In the genomic region with DNA sequence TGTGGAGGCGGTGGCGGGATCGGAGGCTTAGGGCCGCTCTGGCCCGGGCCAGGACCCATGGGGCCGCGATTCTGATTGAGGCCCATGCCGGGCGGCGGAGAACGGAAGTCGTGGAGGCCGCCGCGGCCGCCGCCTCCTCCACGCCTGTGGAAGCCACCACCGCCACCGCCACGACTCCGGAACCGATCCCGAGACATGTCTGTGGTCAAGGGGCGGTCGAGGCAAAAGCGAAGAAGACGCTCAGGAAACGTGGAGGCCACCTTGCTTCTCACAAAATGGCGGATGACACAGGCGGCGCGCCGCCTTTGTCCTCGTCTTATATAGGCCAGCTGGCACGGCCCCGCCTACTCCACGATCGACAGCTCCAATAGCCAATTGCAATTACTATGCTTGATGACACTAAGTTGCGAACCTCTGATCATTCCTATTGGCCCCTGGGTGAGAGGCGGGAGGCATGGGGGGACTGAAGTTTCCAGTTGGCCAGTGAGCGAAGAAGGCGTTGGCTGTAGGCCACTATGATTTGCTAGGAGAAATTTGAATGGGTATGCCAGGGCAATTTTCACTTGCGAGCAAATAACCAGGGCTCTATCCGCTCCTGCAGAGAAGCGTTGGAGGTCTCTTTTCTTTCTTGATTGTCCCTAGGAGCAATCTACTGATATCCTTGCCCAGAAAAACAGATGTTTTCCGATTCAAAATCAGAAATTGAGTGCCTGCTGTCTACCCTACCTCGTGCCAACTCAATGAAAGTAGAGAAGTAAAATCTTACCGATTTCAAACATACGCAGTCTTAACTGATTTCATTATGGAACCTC, we compare ENCODE assay signal across 1 cellular context.
TF ChIP-seq lines count a peak whose summit lies in the region.

A gene with protein sequence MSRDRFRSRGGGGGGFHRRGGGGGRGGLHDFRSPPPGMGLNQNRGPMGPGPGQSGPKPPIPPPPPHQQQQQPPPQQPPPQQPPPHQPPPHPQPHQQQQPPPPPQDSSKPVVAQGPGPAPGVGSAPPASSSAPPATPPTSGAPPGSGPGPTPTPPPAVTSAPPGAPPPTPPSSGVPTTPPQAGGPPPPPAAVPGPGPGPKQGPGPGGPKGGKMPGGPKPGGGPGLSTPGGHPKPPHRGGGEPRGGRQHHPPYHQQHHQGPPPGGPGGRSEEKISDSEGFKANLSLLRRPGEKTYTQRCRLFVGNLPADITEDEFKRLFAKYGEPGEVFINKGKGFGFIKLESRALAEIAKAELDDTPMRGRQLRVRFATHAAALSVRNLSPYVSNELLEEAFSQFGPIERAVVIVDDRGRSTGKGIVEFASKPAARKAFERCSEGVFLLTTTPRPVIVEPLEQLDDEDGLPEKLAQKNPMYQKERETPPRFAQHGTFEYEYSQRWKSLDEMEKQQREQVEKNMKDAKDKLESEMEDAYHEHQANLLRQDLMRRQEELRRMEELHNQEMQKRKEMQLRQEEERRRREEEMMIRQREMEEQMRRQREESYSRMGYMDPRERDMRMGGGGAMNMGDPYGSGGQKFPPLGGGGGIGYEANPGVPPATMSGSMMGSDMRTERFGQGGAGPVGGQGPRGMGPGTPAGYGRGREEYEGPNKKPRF (minus strand): TSS at position 293 of the 812 bp plus-strand sequence. CDS start 96 bp downstream, at position 197.

TF ChIP-seq in K562, 482 proteins besides CTCF, POLR2A, EP300 and RAD21 (continued from another document):
- TF ChIP-seq, protein P1, sequence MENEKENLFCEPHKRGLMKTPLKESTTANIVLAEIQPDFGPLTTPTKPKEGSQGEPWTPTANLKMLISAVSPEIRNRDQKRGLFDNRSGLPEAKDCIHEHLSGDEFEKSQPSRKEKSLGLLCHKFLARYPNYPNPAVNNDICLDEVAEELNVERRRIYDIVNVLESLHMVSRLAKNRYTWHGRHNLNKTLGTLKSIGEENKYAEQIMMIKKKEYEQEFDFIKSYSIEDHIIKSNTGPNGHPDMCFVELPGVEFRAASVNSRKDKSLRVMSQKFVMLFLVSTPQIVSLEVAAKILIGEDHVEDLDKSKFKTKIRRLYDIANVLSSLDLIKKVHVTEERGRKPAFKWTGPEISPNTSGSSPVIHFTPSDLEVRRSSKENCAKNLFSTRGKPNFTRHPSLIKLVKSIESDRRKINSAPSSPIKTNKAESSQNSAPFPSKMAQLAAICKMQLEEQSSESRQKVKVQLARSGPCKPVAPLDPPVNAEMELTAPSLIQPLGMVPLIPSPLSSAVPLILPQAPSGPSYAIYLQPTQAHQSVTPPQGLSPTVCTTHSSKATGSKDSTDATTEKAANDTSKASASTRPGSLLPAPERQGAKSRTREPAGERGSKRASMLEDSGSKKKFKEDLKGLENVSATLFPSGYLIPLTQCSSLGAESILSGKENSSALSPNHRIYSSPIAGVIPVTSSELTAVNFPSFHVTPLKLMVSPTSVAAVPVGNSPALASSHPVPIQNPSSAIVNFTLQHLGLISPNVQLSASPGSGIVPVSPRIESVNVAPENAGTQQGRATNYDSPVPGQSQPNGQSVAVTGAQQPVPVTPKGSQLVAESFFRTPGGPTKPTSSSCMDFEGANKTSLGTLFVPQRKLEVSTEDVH (IDR thresholded peaks at IDR 0.05; ENCODE audit: low read depth, partially characterized antibody), result peak; percentile 48
- TF ChIP-seq PML (IDR thresholded peaks at IDR 0.05; ENCODE audit: low read length), result peak; percentile 97
- TF ChIP-seq TAF1 (IDR thresholded peaks at IDR 0.05; ENCODE audit: control insufficient read depth, extremely low read depth, insufficient read depth, low read length, severe bottlenecking), result peak; percentile 99
- no peak for TF ChIP-seq PTTG1 (tag; IDR thresholded peaks at IDR 0.05; ENCODE audit: low read depth)
- peak; percentile 70 for TF ChIP-seq ETV1 (tag; conservative IDR thresholded peaks at IDR 0.05; ENCODE audit: low read depth)
- TF ChIP-seq, protein P2, sequence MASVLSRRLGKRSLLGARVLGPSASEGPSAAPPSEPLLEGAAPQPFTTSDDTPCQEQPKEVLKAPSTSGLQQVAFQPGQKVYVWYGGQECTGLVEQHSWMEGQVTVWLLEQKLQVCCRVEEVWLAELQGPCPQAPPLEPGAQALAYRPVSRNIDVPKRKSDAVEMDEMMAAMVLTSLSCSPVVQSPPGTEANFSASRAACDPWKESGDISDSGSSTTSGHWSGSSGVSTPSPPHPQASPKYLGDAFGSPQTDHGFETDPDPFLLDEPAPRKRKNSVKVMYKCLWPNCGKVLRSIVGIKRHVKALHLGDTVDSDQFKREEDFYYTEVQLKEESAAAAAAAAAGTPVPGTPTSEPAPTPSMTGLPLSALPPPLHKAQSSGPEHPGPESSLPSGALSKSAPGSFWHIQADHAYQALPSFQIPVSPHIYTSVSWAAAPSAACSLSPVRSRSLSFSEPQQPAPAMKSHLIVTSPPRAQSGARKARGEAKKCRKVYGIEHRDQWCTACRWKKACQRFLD (CRISPR knock-in tag; IDR thresholded peaks at IDR 0.05), result peak; percentile 13; the same call in 1 of the 2 replicates
- peak; percentile 46 to 71; a peak in 1 of 4 replicates for TF ChIP-seq TBL1XR1 (IDR thresholded peaks at IDR 0.05; ENCODE audit: low read length in 2 of 2)
- TF ChIP-seq TAF9B (IDR thresholded peaks at IDR 0.05; ENCODE audit: partially characterized antibody), result peak; percentile 96
- peak; percentile 90; the same call in 1 of the 2 replicates for TF ChIP-seq PHB (CRISPR knock-in tag; IDR thresholded peaks at IDR 0.05)
- TF ChIP-seq HCFC1 (IDR thresholded peaks at IDR 0.05; ENCODE audit: low read depth, low read length), result peak; percentile 65
- peak; percentile 70 for TF ChIP-seq HNRNPLL (IDR thresholded peaks at IDR 0.05; ENCODE audit: low read depth, low read length, poor library complexity, severe bottlenecking)
- TF ChIP-seq, protein P3, sequence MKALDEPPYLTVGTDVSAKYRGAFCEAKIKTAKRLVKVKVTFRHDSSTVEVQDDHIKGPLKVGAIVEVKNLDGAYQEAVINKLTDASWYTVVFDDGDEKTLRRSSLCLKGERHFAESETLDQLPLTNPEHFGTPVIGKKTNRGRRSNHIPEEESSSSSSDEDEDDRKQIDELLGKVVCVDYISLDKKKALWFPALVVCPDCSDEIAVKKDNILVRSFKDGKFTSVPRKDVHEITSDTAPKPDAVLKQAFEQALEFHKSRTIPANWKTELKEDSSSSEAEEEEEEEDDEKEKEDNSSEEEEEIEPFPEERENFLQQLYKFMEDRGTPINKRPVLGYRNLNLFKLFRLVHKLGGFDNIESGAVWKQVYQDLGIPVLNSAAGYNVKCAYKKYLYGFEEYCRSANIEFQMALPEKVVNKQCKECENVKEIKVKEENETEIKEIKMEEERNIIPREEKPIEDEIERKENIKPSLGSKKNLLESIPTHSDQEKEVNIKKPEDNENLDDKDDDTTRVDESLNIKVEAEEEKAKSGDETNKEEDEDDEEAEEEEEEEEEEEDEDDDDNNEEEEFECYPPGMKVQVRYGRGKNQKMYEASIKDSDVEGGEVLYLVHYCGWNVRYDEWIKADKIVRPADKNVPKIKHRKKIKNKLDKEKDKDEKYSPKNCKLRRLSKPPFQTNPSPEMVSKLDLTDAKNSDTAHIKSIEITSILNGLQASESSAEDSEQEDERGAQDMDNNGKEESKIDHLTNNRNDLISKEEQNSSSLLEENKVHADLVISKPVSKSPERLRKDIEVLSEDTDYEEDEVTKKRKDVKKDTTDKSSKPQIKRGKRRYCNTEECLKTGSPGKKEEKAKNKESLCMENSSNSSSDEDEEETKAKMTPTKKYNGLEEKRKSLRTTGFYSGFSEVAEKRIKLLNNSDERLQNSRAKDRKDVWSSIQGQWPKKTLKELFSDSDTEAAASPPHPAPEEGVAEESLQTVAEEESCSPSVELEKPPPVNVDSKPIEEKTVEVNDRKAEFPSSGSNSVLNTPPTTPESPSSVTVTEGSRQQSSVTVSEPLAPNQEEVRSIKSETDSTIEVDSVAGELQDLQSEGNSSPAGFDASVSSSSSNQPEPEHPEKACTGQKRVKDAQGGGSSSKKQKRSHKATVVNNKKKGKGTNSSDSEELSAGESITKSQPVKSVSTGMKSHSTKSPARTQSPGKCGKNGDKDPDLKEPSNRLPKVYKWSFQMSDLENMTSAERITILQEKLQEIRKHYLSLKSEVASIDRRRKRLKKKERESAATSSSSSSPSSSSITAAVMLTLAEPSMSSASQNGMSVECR (CRISPR knock-in tag; IDR thresholded peaks at IDR 0.05), result peak; percentile 81
- TF ChIP-seq MEIS2 (IDR thresholded peaks at IDR 0.05; ENCODE audit: partially characterized antibody), result no peak
- TF ChIP-seq FUS (optimal IDR thresholded peaks at IDR 0.05; ENCODE audit: low read depth, low read length), result no peak
- TF ChIP-seq LARP7 (IDR thresholded peaks at IDR 0.05), result 0 out of 2 replicates have a peak, but pooled peaks have one; percentile 72
- TF ChIP-seq NBN (IDR thresholded peaks at IDR 0.05; ENCODE audit: low read depth), result no peak
- TF ChIP-seq, protein P4, sequence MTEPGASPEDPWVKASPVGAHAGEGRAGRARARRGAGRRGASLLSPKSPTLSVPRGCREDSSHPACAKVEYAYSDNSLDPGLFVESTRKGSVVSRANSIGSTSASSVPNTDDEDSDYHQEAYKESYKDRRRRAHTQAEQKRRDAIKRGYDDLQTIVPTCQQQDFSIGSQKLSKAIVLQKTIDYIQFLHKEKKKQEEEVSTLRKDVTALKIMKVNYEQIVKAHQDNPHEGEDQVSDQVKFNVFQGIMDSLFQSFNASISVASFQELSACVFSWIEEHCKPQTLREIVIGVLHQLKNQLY (CRISPR knock-in tag; conservative IDR thresholded peaks at IDR 0.05), result no peak
- no peak for TF ChIP-seq DDX20 (tag; IDR thresholded peaks at IDR 0.05; ENCODE audit: low read depth)
- TF ChIP-seq, protein P5, sequence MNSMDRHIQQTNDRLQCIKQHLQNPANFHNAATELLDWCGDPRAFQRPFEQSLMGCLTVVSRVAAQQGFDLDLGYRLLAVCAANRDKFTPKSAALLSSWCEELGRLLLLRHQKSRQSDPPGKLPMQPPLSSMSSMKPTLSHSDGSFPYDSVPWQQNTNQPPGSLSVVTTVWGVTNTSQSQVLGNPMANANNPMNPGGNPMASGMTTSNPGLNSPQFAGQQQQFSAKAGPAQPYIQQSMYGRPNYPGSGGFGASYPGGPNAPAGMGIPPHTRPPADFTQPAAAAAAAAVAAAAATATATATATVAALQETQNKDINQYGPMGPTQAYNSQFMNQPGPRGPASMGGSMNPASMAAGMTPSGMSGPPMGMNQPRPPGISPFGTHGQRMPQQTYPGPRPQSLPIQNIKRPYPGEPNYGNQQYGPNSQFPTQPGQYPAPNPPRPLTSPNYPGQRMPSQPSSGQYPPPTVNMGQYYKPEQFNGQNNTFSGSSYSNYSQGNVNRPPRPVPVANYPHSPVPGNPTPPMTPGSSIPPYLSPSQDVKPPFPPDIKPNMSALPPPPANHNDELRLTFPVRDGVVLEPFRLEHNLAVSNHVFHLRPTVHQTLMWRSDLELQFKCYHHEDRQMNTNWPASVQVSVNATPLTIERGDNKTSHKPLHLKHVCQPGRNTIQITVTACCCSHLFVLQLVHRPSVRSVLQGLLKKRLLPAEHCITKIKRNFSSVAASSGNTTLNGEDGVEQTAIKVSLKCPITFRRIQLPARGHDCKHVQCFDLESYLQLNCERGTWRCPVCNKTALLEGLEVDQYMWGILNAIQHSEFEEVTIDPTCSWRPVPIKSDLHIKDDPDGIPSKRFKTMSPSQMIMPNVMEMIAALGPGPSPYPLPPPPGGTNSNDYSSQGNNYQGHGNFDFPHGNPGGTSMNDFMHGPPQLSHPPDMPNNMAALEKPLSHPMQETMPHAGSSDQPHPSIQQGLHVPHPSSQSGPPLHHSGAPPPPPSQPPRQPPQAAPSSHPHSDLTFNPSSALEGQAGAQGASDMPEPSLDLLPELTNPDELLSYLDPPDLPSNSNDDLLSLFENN (IDR thresholded peaks at IDR 0.05; ENCODE audit: low read depth in 2 of 2, low read length in 2 of 2), result peak in 1 of 2 experiments; percentile 87; a peak in 2 of 4 replicates
- TF ChIP-seq ELF2 (CRISPR knock-in tag; IDR thresholded peaks at IDR 0.05), result peak; percentile 49; the same call in 1 of the 2 replicates
- TF ChIP-seq RBM15 (IDR thresholded peaks at IDR 0.05; ENCODE audit: insufficient read depth, low read length), result 0 out of 2 replicates have a peak, but pooled peaks have one; percentile 70
- TF ChIP-seq BRD9 (IDR thresholded peaks at IDR 0.05; ENCODE audit: low read depth, partially characterized antibody), result peak; percentile 50
- TF ChIP-seq NRF1 (conservative IDR thresholded peaks at IDR 0.05 in 1 of 2, IDR thresholded peaks at IDR 0.05 in 1 of 2), result peak; percentile 63 to 67
- TF ChIP-seq ZKSCAN8 (CRISPR knock-in tag; IDR thresholded peaks at IDR 0.05), result peak; percentile 91
- TF ChIP-seq SLC30A9 (CRISPR knock-in tag; IDR thresholded peaks at IDR 0.05), result no peak
- TF ChIP-seq MYC (IDR thresholded peaks at IDR 0.05; ENCODE audit: low read depth, low read length), result peak; percentile 99
- TF ChIP-seq MYC (CRISPR knock-in tag; IDR thresholded peaks at IDR 0.05; ENCODE audit: borderline replicate concordance, low read depth), result peak; percentile 98; the same call in 1 of the 2 replicates
- peak; percentile 85 for TF ChIP-seq ESRRA (IDR thresholded peaks at IDR 0.05; ENCODE audit: borderline replicate concordance, low read depth)
- peak; percentile 33; the same call in 1 of the 2 replicates for TF ChIP-seq DIDO1 (tag; IDR thresholded peaks at IDR 0.05; ENCODE audit: low read depth)
- 0 out of 2 replicates have a peak, but pooled peaks have one; percentile 14 for TF ChIP-seq MTA1 (IDR thresholded peaks at IDR 0.05; ENCODE audit: borderline replicate concordance)
- peak; percentile 99 for TF ChIP-seq GTF2F1 (IDR thresholded peaks at IDR 0.05; ENCODE audit: low read depth, low read length)
- TF ChIP-seq, protein P6, sequence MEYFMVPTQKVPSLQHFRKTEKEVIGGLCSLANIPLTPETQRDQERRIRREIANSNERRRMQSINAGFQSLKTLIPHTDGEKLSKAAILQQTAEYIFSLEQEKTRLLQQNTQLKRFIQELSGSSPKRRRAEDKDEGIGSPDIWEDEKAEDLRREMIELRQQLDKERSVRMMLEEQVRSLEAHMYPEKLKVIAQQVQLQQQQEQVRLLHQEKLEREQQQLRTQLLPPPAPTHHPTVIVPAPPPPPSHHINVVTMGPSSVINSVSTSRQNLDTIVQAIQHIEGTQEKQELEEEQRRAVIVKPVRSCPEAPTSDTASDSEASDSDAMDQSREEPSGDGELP (CRISPR knock-in tag; IDR thresholded peaks at IDR 0.05; ENCODE audit: borderline replicate concordance), result peak; percentile 97
- TF ChIP-seq GABPA (tag; conservative IDR thresholded peaks at IDR 0.05; ENCODE audit: low read depth), result peak; percentile 60; the same call in 1 of the 2 replicates
- peak; percentile 75; the same call in 1 of the 2 replicates for TF ChIP-seq ZC3H11A (IDR thresholded peaks at IDR 0.05; ENCODE audit: low read depth, low read length)
- no peak for TF ChIP-seq NFE2 (IDR thresholded peaks at IDR 0.05; ENCODE audit: low read depth)
